26 cellular contexts compared by ENCODE assay signal in the genomic region with DNA sequence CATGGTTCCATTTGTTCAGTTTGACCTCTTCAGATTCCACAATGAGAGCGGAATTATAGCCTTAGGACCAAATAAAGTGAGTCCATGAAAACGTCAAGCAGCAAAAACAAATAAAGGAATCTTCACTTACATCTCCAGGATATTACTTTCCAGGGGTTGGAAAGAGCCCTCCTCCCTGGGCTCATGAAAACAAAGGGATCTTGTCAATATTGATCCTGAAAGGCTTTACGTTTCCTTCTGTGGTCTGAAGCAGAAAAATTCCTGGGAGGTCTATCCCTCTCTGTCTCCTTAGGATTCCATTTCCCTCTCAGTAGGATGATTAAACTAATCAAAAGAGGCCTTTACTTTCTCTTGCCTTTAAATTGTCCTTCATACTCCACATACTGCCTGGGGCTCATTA.
"Had no signal": no experiment of that assay in that cellular context is flagged by ENCODE, and none has a peak within 500 bp of the region (broad histone marks: within the 10 kb centered on the region; RNA-seq: fewer than 3 reads in every experiment).

No MANE protein-coding gene starts in this region.

- H3K36me3 ChIP-seq: left ventricle myocardium inferior, neutrophil, right lobe of liver, stomach, thyroid gland, transverse colon, upper lobe of left lung, vagina had no signal

- H3K27me3 Mint-ChIP-seq: natural killer cell treated with Interleukin-12 subunit alpha and Interleukin-12 subunit beta and Interleukin-15 and Interleukin-18, amount 100 ng/mL, for 72 hours; stimulated activated naive B cell treated with anti-CD40 and anti-IgM and Interleukin-4, amounts not matched to agents 10 μg/mL and 1 μg/mL and 100 μg/mL, for 72 hours had no signal

- H3K79me2 ChIP-seq: parathyroid adenoma had no signal

- H3K4me3 ChIP-seq: left ventricle myocardium inferior, lung, mucosa of descending colon, psoas muscle, right lobe of liver, smooth muscle cell, stomach, testis, thyroid gland, transverse colon, upper lobe of left lung, vagina had no signal

- H3K9me3 ChIP-seq: mucosa of descending colon, neutrophil, psoas muscle, right lobe of liver, testis, thyroid gland, transverse colon, upper lobe of left lung, vagina had no signal

- H3K27ac Mint-ChIP-seq: naive thymus-derived CD4-positive, alpha-beta T cell; natural killer cell treated with Interleukin-12 subunit alpha and Interleukin-12 subunit beta and Interleukin-15 and Interleukin-18, amount 100 ng/mL, for 72 hours; stimulated activated naive B cell treated with anti-CD40 and anti-IgM and Interleukin-4, amounts not matched to agents 10 μg/mL and 1 μg/mL and 100 μg/mL, for 72 hours had no signal

- H2AFZ ChIP-seq: parathyroid adenoma had no signal

- H3K27me3 ChIP-seq: neutrophil, right lobe of liver, stomach, testis, thyroid gland, transverse colon, upper lobe of left lung, vagina had no signal

- H3K4me1 ChIP-seq: left ventricle myocardium inferior, parathyroid adenoma, psoas muscle, right lobe of liver, stomach, testis, thyroid gland, transverse colon, upper lobe of left lung, vagina had no signal

- H3K4me3 Mint-ChIP-seq: naive thymus-derived CD4-positive, alpha-beta T cell; natural killer cell treated with Interleukin-12 subunit alpha and Interleukin-12 subunit beta and Interleukin-15 and Interleukin-18, amount 100 ng/mL, for 72 hours; stimulated activated naive B cell treated with anti-CD40 and anti-IgM and Interleukin-4, amounts not matched to agents 10 μg/mL and 1 μg/mL and 100 μg/mL, for 72 hours had no signal

- DNase-seq: hypothalamus; islet precursor cell; left ventricle myocardium inferior; midbrain; mucosa of descending colon; naive thymus-derived CD4-positive, alpha-beta T cell; occipital lobe; psoas muscle; right lobe of liver; stimulated activated CD4-positive, alpha-beta T cell treated with anti-CD3 and anti-CD28 coated beads, Interleukin-12 subunit alpha, Interleukin-12 subunit beta, amount 100 ng/mL, for 4 hours; stimulated activated CD4-positive, alpha-beta T cell treated with anti-CD3 and anti-CD28 coated beads, Interleukin-15, amount 100 ng/mL, for 24 hours; stimulated activated CD4-positive, alpha-beta T cell treated with anti-CD3 and anti-CD28 coated beads, Interleukin-2, amount 100 ng/mL, for 24 hours; stimulated activated CD4-positive, alpha-beta T cell treated with anti-CD3 and anti-CD28 coated beads, Interleukin-4, amount 100 ng/mL, for 1 hour; stimulated activated naive B cell treated with anti-CD40 and anti-IgM and Interleukin-4, amounts not matched to agents 10 μg/mL and 1 μg/mL and 100 μg/mL, for 72 hours; stimulated activated naive CD8-positive, alpha-beta T cell treated with anti-CD3 and anti-CD28 coated beads, Interleukin-15, Interleukin-2, amounts not matched to agents 100 U/mL and 50 U/mL, for 24 hours; stomach; testis; thyroid gland; transverse colon; upper lobe of left lung had no signal

- H3K27ac ChIP-seq: left ventricle myocardium inferior, neutrophil, parathyroid adenoma, psoas muscle, right lobe of liver, stomach, testis, thyroid gland, transverse colon, upper lobe of left lung, vagina had no signal

- H3K4me2 ChIP-seq: smooth muscle cell had no signal

- ATAC-seq: mucosa of descending colon; naive thymus-derived CD4-positive, alpha-beta T cell; natural killer cell treated with Interleukin-12 subunit alpha and Interleukin-12 subunit beta and Interleukin-15 and Interleukin-18, amount 100 ng/mL, for 72 hours; psoas muscle; right lobe of liver; stimulated activated naive B cell treated with anti-CD40 and anti-IgM and Interleukin-4, amounts not matched to agents 10 μg/mL and 1 μg/mL and 100 μg/mL, for 72 hours; stimulated activated naive CD8-positive, alpha-beta T cell treated with anti-CD3 and anti-CD28 coated beads, Interleukin-15, Interleukin-2, amounts not matched to agents 100 U/mL and 50 U/mL, for 24 hours had no signal

- H3K4me1 Mint-ChIP-seq: stimulated activated naive B cell treated with anti-CD40 and anti-IgM and Interleukin-4, amounts not matched to agents 10 μg/mL and 1 μg/mL and 100 μg/mL, for 72 hours had no signal

- H3K36me3 Mint-ChIP-seq: natural killer cell treated with Interleukin-12 subunit alpha and Interleukin-12 subunit beta and Interleukin-15 and Interleukin-18, amount 100 ng/mL, for 72 hours; stimulated activated naive B cell treated with anti-CD40 and anti-IgM and Interleukin-4, amounts not matched to agents 10 μg/mL and 1 μg/mL and 100 μg/mL, for 72 hours had no signal
